Comparison of ENCODE assay signal across 12 cellular contexts in genomic region chr13:50731400-50731799, GRCh38.
A peak's percentile ranks its signal among the peaks of the same experiment; 100 is the strongest.
DNase-seq lines count a peak whose midpoint lies in the region; ATAC-seq, FAIRE-seq and TF ChIP-seq lines count a peak whose summit lies in the region.
"Had no signal": no experiment of that assay in that cellular context is flagged by ENCODE, and none has a peak within 500 bp of the region (broad histone marks: within the 10 kb centered on the region; RNA-seq: fewer than 3 reads in every experiment).

No MANE protein-coding gene starts in this region.

- no peaks in the 10 kb centered on the region for H3K27me3 ChIP-seq in endothelial cell of umbilical vein (ENCODE audit: control insufficient read depth in 2 of 2, insufficient read depth in 2 of 2, low read length in 2 of 2)
- H3K27me3 ChIP-seq: neutrophil had no signal

- no peaks in the 10 kb centered on the region for H3K79me2 ChIP-seq in endothelial cell of umbilical vein (ENCODE audit: control insufficient read depth, insufficient read depth, low read length)

- no peak overlapping the region for H3K4me2 ChIP-seq in endothelial cell of umbilical vein (ENCODE audit: insufficient read depth, low read length)

- no peak overlapping the region for H3K9ac ChIP-seq in endothelial cell of umbilical vein (replicated peaks; ENCODE audit: extremely low read depth, insufficient read depth, low read length)

- no peak for ATAC-seq in GM18870 (IDR thresholded peaks at IDR 0.05; ENCODE audit: unreplicated experiment)
- ATAC-seq in HG02678 (IDR thresholded peaks at IDR 0.05; ENCODE audit: unreplicated experiment) = no peak
- ATAC-seq: activated CD4-positive, alpha-beta T cell treated with anti-CD3 and anti-CD28 coated beads for 36 hours had no signal

- POLR2A ChIA-PET in endothelial cell of umbilical vein (lab: Charles Lee) = interaction anchor here (0.6 kb wide), 1 partner anchor 760 kb away, joined by 5 read pairs; no protein-coding TSS in a partner anchor

- H3K27ac ChIP-seq in endothelial cell of umbilical vein (ENCODE audit: insufficient read depth, low read depth, low read length) = peak overlapping the region; percentile 53
- H3K27ac ChIP-seq: neutrophil had no signal

- intact Hi-C loops in endothelial cell of umbilical vein (cut with micrococcal nuclease) = no loop called here

- H3K9me3 ChIP-seq in endothelial cell of umbilical vein (replicated peaks; ENCODE audit: control insufficient read depth, insufficient read depth, low read length) = no peaks in the 10 kb centered on the region
- H3K9me3 ChIP-seq: neutrophil had no signal

- H4K20me1 ChIP-seq in endothelial cell of umbilical vein (replicated peaks; ENCODE audit: control insufficient read depth, extremely low read depth, insufficient read depth, low read length) = no peaks in the 10 kb centered on the region

- no peak overlapping the region for H3K4me3 ChIP-seq in endothelial cell of umbilical vein (replicated peaks in 1 of 3; ENCODE audit: insufficient read depth in 1 of 3, low read depth in 1 of 3, low read length in 3 of 3)
- H3K4me3 ChIP-seq in retinal pigment epithelial cell (ENCODE audit: low read length) = no peak overlapping the region

- peaks cover 4% of the 10 kb centered on the region for H3K4me1 ChIP-seq in endothelial cell of umbilical vein (ENCODE audit: control insufficient read depth, extremely low read depth, insufficient read depth, low read length)

- H3K36me3 ChIP-seq in endothelial cell of umbilical vein (ENCODE audit: control insufficient read depth in 2 of 2, extremely low read depth in 1 of 2, insufficient read depth in 2 of 2, low read length in 2 of 2) = no peaks in the 10 kb centered on the region
- H3K36me3 ChIP-seq: neutrophil had no signal

- TF ChIP-seq CTCF in endothelial cell of umbilical vein (IDR thresholded peaks at IDR 0.05; ENCODE audit: extremely low read depth in 1 of 2, insufficient read depth in 1 of 2, low read depth in 1 of 2, low read length in 2 of 2) (no peak), retinal pigment epithelial cell (conservative IDR thresholded peaks at IDR 0.05; ENCODE audit: low read depth, low read length) (no peak)

- BruUV-seq in endothelial cell of umbilical vein (replicated peaks; lab: Mats Ljungman, UMichigan) = no TSS peak

- CTCF ChIA-PET in endothelial cell of umbilical vein (lab: Charles Lee) = interaction anchor here (0.8 to 0.9 kb wide), 4 partner anchors 9 to 46 kb away, joined by 3 read pairs; no protein-coding TSS in a partner anchor

- peak; percentile 23 for DNase-seq in NCI-H2196 (lab: John Stamatoyannopoulos, UW; ENCODE audit: unreplicated experiment)
- DNase-seq in NCI-H2196 treated with DMSO at 0.1 percent for 48 hours (lab: John Stamatoyannopoulos, UW; ENCODE audit: unreplicated experiment) = no peak
- peak; percentile 65 for DNase-seq in NCI-H226
- DNase-seq in endothelial cell of umbilical vein (ENCODE audit: low read depth, low spot score) = peak; percentile 82
- peak; percentile 41 for DNase-seq in retinal pigment epithelial cell (ENCODE audit: low read depth)
- DNase-seq in HCEC 1CT = no peak
- DNase-seq: activated CD4-positive, alpha-beta T cell treated with anti-CD3 and anti-CD28 coated beads for 36 hours had no signal

- dilution Hi-C loops in endothelial cell of umbilical vein (cut with MboI; ENCODE audit: extremely low pct_ligation_motif_present, low sequenced_read_pairs) = no loop called here

- H2AFZ ChIP-seq in endothelial cell of umbilical vein (ENCODE audit: low read depth, low read length) = peak overlapping the region; percentile 8

- FAIRE-seq in endothelial cell of umbilical vein (lab: Jason Lieb, UNC) = no peak
- FAIRE-seq: A204.1, H54 had no signal

- TF ChIP-seq POLR2A in endothelial cell of umbilical vein (IDR thresholded peaks at IDR 0.05; ENCODE audit: low read depth, low read length) = no peak

- no peaks in the 10 kb centered on the region for H3K9me1 ChIP-seq in endothelial cell of umbilical vein (replicated peaks; ENCODE audit: control insufficient read depth, extremely low read depth, insufficient read depth, low read length)

TF ChIP-seq in endothelial cell of umbilical vein, 7 proteins besides CTCF, POLR2A, EP300 and RAD21:
- no peak for TF ChIP-seq MYC (IDR thresholded peaks at IDR 0.05; ENCODE audit: low read depth, low read length)
- TF ChIP-seq, protein P1, sequence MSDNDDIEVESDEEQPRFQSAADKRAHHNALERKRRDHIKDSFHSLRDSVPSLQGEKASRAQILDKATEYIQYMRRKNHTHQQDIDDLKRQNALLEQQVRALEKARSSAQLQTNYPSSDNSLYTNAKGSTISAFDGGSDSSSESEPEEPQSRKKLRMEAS (IDR thresholded peaks at IDR 0.05; ENCODE audit: insufficient read depth, insufficient read length) = no peak
- no peak for TF ChIP-seq POLR2AphosphoS5 (IDR thresholded peaks at IDR 0.05; ENCODE audit: insufficient read depth, low read depth, low read length)
- TF ChIP-seq FOS (IDR thresholded peaks at IDR 0.05; ENCODE audit: borderline replicate concordance, insufficient read depth, low read length) = no peak
- TF ChIP-seq EZH2 (IDR thresholded peaks at IDR 0.05; ENCODE audit: borderline replicate concordance, low read depth, low read length, severe bottlenecking) = no peak
- TF ChIP-seq JUN (IDR thresholded peaks at IDR 0.05; ENCODE audit: borderline replicate concordance, insufficient read depth, insufficient read length, low read depth) = no peak
- no peak for TF ChIP-seq GATA2 (IDR thresholded peaks at IDR 0.05; ENCODE audit: insufficient read depth, insufficient read length, low read depth, low read length)
TF ChIP-seq in endothelial cell of umbilical vein: peak in this region for 0.

Comparison
In these comparisons a context has a peak if more than half of its experiments do, and no peak if none do; other contexts are left out.
1. DNase-seq: peak in NCI-H2196 (single experiment), NCI-H226 (single experiment), endothelial cell of umbilical vein (single experiment) and retinal pigment epithelial cell (single experiment); none in NCI-H2196 treated with DMSO at 0.1 percent for 48 hours (single experiment) and HCEC 1CT (single experiment).